In the genomic region with DNA sequence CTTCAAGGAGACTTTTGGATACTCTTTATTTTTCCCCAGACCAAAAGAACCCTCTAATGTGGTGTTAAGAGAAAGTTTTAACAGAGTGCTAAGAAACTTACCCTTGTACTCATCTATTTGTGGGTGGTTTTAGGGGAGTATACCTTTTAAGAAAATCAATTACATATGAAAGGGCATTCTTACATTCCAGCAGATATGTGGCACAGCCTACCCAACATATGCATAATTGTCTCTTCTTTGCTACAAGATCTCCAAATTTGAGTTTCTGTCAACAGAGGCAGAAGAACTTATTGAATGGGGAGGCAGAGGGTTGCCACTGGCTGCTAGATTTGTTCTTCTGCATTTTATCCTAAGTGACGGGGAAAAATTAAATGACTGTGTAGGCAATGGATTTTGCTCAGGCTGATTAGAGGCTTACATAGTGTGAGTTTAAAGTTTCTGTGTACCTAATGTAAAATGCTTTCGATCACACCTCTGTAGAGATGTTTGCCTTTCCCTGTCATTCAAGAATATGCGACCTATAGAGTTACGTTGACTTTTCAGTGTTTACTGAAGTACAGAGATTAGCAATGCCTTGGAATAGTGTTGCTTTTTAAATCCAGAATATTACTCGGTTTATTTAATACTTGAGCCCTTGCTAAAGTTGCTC, we compare ENCODE assay signal across 1 cellular context.
TF ChIP-seq lines count a peak whose summit lies in the region.

No MANE protein-coding gene starts in this region.

TF ChIP-seq in HepG2, 621 proteins besides CTCF, POLR2A, EP300 and RAD21 (continued from another document):
- TF ChIP-seq DPF2 (CRISPR knock-in tag; IDR thresholded peaks at IDR 0.05; ENCODE audit: borderline replicate concordance, low read depth) = 0 out of 2 replicates have a peak, but pooled peaks have one; percentile 25
- TF ChIP-seq FOXP1 (IDR thresholded peaks at IDR 0.05) = no peak
- TF ChIP-seq FOXP1 (CRISPR knock-in tag; IDR thresholded peaks at IDR 0.05) = peak; percentile 32; the same call in 1 of the 2 replicates
